20 cellular contexts compared by ENCODE assay signal in the genomic region with DNA sequence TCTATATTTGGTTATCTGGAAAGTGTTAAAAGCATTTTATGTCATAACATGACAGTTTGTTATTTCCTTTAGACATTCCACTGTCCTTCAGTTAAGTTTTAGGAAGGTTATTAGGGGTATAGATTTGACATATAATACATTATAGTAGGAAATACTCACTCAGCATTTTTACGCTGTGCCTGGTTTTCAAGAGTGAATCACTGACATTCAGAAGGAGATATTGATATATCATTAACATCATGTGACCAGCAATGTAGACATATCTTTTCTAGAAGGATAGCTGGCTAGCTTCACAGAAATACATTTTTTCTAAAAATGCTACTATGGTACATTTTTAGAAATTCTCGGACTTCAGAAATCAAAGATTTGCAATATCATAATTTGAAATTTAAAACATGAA. TPM values are rescaled to one million over a fixed set of nuclear protein-coding genes. Genes with fewer than 3 reads are reported as not detected.
DNase-seq lines count a peak whose midpoint lies in the region; ATAC-seq, FAIRE-seq and TF ChIP-seq lines count a peak whose summit lies in the region.
"Had no signal": no experiment of that assay in that cellular context is flagged by ENCODE, and none has a peak within 500 bp of the region (broad histone marks: within the 10 kb centered on the region; RNA-seq: fewer than 3 reads in every experiment).

No MANE protein-coding gene starts in this region.

- H3K4me2 ChIP-seq in K562 (ENCODE audit: insufficient read depth, low read length) (no peak overlapping the region), trophoblast cell (ENCODE audit: low read length) (no peak overlapping the region)
- H3K4me2 ChIP-seq: BLaER1 had no signal

- H2BK120ac ChIP-seq in trophoblast cell (ENCODE audit: insufficient read depth, low read length, poor library complexity) = no peak overlapping the region

- intact Hi-C loops in K562 (cut with micrococcal nuclease) = no loop called here

- H3K27ac Mint-ChIP-seq in T-helper 17 cell = peak overlapping the region; percentile 60
- H3K27ac Mint-ChIP-seq: B cell; CD8-positive, alpha-beta T cell had no signal

- H4K91ac ChIP-seq in trophoblast cell (ENCODE audit: low read depth, low read length) = no peak overlapping the region

- POLR2A ChIA-PET in K562 (lab: Yijun Ruan, JAX) = no interaction called here

- H3K9ac ChIP-seq in K562 (ENCODE audit: insufficient read depth in 1 of 2, low read depth in 2 of 2, low read length in 2 of 2) = no peak overlapping the region
- H3K9ac ChIP-seq in trophoblast cell (ENCODE audit: low read length) = no peak overlapping the region
- H3K9ac ChIP-seq: BLaER1, GM23248 had no signal

- no peak overlapping the region for H3K14ac ChIP-seq in trophoblast cell (ENCODE audit: low read length)

- H4K20me1 ChIP-seq in K562 (replicated peaks; ENCODE audit: control insufficient read depth, insufficient read depth, low read length) = no peaks in the 10 kb centered on the region
- H4K20me1 ChIP-seq: BLaER1 had no signal

- H3K36me3 ChIP-seq in K562 (ENCODE audit: control insufficient read depth, insufficient read depth, low read length) = peaks cover 75% of the 10 kb centered on the region
- peaks cover 3 to 12% of the 10 kb centered on the region in 2 experiments for H3K36me3 ChIP-seq in trophoblast cell (ENCODE audit: control insufficient read depth in 1 of 2, insufficient read depth in 2 of 2, low read length in 2 of 2)

- H3K18ac ChIP-seq in trophoblast cell (ENCODE audit: low read length) = no peak overlapping the region

- no TSS peak for BruUV-seq in K562 (replicated peaks; lab: Mats Ljungman, UMichigan)

- H2AFZ ChIP-seq in K562 (ENCODE audit: low read depth, low read length) = no peak overlapping the region
- H2AFZ ChIP-seq in trophoblast cell (ENCODE audit: insufficient read depth, low read length, poor library complexity) = no peak overlapping the region
- H2AFZ ChIP-seq: GM23248 had no signal

- no peaks in the 10 kb centered on the region for H3K79me1 ChIP-seq in trophoblast cell (ENCODE audit: low read length)

- H2BK12ac ChIP-seq in trophoblast cell (ENCODE audit: low read length) = no peak overlapping the region

- no peaks in the 10 kb centered on the region for H3K27me3 ChIP-seq in K562 (ENCODE audit: control insufficient read depth in 2 of 2, insufficient read depth in 2 of 2, low read length in 2 of 2)
- H3K27me3 ChIP-seq in trophoblast cell (ENCODE audit: insufficient read depth, low read length) = no peaks in the 10 kb centered on the region
- H3K27me3 ChIP-seq: BLaER1 had no signal

- peaks cover 8% of the 10 kb centered on the region for H3K4me1 Mint-ChIP-seq in T-helper 17 cell
- H3K4me1 Mint-ChIP-seq: B cell; CD4-positive, CD25-positive, alpha-beta regulatory T cell had no signal

- H4K8ac ChIP-seq in trophoblast cell (ENCODE audit: low read depth, low read length) = no peak overlapping the region

- H2AK5ac ChIP-seq in trophoblast cell (ENCODE audit: low read length) = no peak overlapping the region

- H3K4ac ChIP-seq in trophoblast cell (ENCODE audit: low read depth, low read length) = no peak overlapping the region

- no peak overlapping the region for H3K23ac ChIP-seq in trophoblast cell (ENCODE audit: low read length)

- DNase-seq in D721Med (ENCODE audit: insufficient read length, low spot score) (no peak), T-helper 17 cell (no peak), K562 (ENCODE audit: extremely low read depth in 1 of 4, low spot score in 3 of 4) (no peak), GF-D8 (lab: John Stamatoyannopoulos, UW) (no peak), trophoblast cell (no peak)
- DNase-seq: Caco-2; CD4-positive, CD25-positive, alpha-beta regulatory T cell; CD8-positive, alpha-beta T cell; DMS 273 treated with DMSO at 0.1 percent for 48 hours; DMS79; EL; GDM1; GM23248; H7; HCEC 1CT had no signal

- peaks cover 0 to 7% of the 10 kb centered on the region in 2 experiments; a peak in 2 of 5 replicates for H3K4me1 ChIP-seq in K562 (replicated peaks in 1 of 2; ENCODE audit: control insufficient read depth in 2 of 2, insufficient read depth in 2 of 2, low read length in 2 of 2)
- no peaks in the 10 kb centered on the region for H3K4me1 ChIP-seq in trophoblast cell (ENCODE audit: control insufficient read depth in 1 of 2, insufficient read depth in 2 of 2, low read length in 2 of 2)
- H3K4me1 ChIP-seq: BLaER1, Caco-2 had no signal

- no peak overlapping the region for H3K4me3 Mint-ChIP-seq in T-helper 17 cell
- H3K4me3 Mint-ChIP-seq: B cell; CD4-positive, CD25-positive, alpha-beta regulatory T cell; CD8-positive, alpha-beta T cell had no signal

- no peak for TF ChIP-seq EP300 in K562 (IDR thresholded peaks at IDR 0.05; ENCODE audit: low read length)

- TF ChIP-seq CTCF in D721Med (IDR thresholded peaks at IDR 0.05; ENCODE audit: insufficient read depth, missing control alignments) (no peak), K562 (IDR thresholded peaks at IDR 0.05 in 2 of 3, conservative IDR thresholded peaks at IDR 0.05 in 1 of 3; ENCODE audit: insufficient read depth in 2 of 3, low read depth in 1 of 3, low read length in 3 of 3) (no peak)

- CTCF ChIA-PET in K562 (lab: Yijun Ruan, JAX; ENCODE audit: low intra/inter-chr PET ratio) = no interaction called here

- no peak overlapping the region for H2BK5ac ChIP-seq in trophoblast cell (ENCODE audit: low read depth, low read length, poor library complexity)

- peak; percentile 63 for FAIRE-seq in D721Med (lab: Jason Lieb, UNC)
- no peak for FAIRE-seq in K562 (lab: Jason Lieb, UNC)
- FAIRE-seq: H1 had no signal

- ATAC-seq in T-helper 17 cell (no peak), K562 (no peak), HG03460 (IDR thresholded peaks at IDR 0.05; ENCODE audit: unreplicated experiment) (no peak)
- ATAC-seq: CD8-positive, alpha-beta T cell had no signal

- no peak overlapping the region for H4K12ac ChIP-seq in trophoblast cell (ENCODE audit: low read depth, low read length)

- H3K9me3 ChIP-seq in T-helper 17 cell (ENCODE audit: control insufficient read depth, low read length, poor library complexity, severe bottlenecking) (no peaks in the 10 kb centered on the region), K562 (replicated peaks; ENCODE audit: control insufficient read depth, insufficient read depth, low read depth, low read length) (no peaks in the 10 kb centered on the region), trophoblast cell (ENCODE audit: insufficient read depth, low read depth, low read length) (no peaks in the 10 kb centered on the region)
- H3K9me3 ChIP-seq: BLaER1, Caco-2 had no signal

- no peak overlapping the region for H3K4me3 ChIP-seq in K562
- no peak overlapping the region for H3K4me3 ChIP-seq in trophoblast cell (ENCODE audit: low read depth, low read length)
- H3K4me3 ChIP-seq: BLaER1, GM23248 had no signal

- in situ Hi-C loops in K562 (cut with MboI) = loop anchor here (10.0 kb wide), 1 partner anchor 674 kb away; no protein-coding TSS in a partner anchor

- no peaks in the 10 kb centered on the region for H3K79me2 ChIP-seq in K562 (ENCODE audit: control insufficient read depth, insufficient read depth, low read length)
- H3K79me2 ChIP-seq in trophoblast cell (ENCODE audit: control insufficient read depth, insufficient read depth, low read length, poor library complexity) = no peaks in the 10 kb centered on the region

- H3K27ac ChIP-seq in K562 (ENCODE audit: extremely low read depth, low read depth, low read length) (no peak overlapping the region), trophoblast cell (ENCODE audit: low read depth, low read length) (no peak overlapping the region)
- H3K27ac ChIP-seq: BLaER1, C4-2B, GM23248 had no signal

- no peaks in the 10 kb centered on the region for H3K9me1 ChIP-seq in K562 (ENCODE audit: control insufficient read depth, insufficient read depth, low read length)

- peaks cover 9% of the 10 kb centered on the region for H3K36me3 Mint-ChIP-seq in T-helper 17 cell (ENCODE audit: low read depth)

- no peak for TF ChIP-seq POLR2A in K562 (conservative IDR thresholded peaks at IDR 0.05)

- 97% methylated on average over 2 of the region's 2 CpGs for WGBS in K562 (ENCODE audit: insufficient coverage, low coverage, missing lambda C conversion rate)
- WGBS in trophoblast cell (ENCODE audit: extremely low coverage, insufficient coverage, insufficient read length) = no CpG with 5 or more reads among the region's 2 CpGs

- no peak for TF ChIP-seq RAD21 in K562 (CRISPR knock-in tag; conservative IDR thresholded peaks at IDR 0.05 in 1 of 2, IDR thresholded peaks at IDR 0.05 in 1 of 2)

- no peaks in the 10 kb centered on the region for H3K27me3 Mint-ChIP-seq in T-helper 17 cell
- H3K27me3 Mint-ChIP-seq: B cell; CD4-positive, CD25-positive, alpha-beta regulatory T cell had no signal

TF ChIP-seq in K562, 482 proteins besides CTCF, POLR2A, EP300 and RAD21 (continues in another document):
- peak; percentile 49 for TF ChIP-seq MAFG (tag; conservative IDR thresholded peaks at IDR 0.05)
- TF ChIP-seq C11orf30 (IDR thresholded peaks at IDR 0.05; ENCODE audit: low read depth) = peak; percentile 66
- peak; percentile 37 for TF ChIP-seq MAFK (IDR thresholded peaks at IDR 0.05; ENCODE audit: low read length)
- peak; percentile 43 for TF ChIP-seq MAFF (IDR thresholded peaks at IDR 0.05; ENCODE audit: low read length)

RNA-seq across cellular contexts. Expression of a gene that starts 57.6 kb away (rescaled TPM):
- total RNA-seq in T-helper 17 cell (10 to 100 TPM; 49.3 to 58.9 TPM), K562 (2014; rRNA removed) (82.5 and 115 TPM in 2 replicates), K562 (2014; rRNA removed; fragmentation: Illumina TruSeq; extraction: Trizol) (125 and 154 TPM in 2 replicates), K562 (2015; rRNA removed; fragmentation: Illumina TruSeq; extraction: Trizol) (124 and 127 TPM in 2 replicates), K562 (2021) (84.0 and 94.7 TPM in 2 replicates)
- total RNA-seq in K562 (2011; cell fraction: chromatin; rRNA removed; ENCODE audit: low replicate concordance) = 56.4 and 233 TPM in 2 replicates
- total RNA-seq in K562 (2011; cell fraction: nucleolus; rRNA removed) = 23.2 and 36.5 TPM in 2 replicates
- total RNA-seq in K562 (2011; cell fraction: nucleoplasm; rRNA removed) = 41.7 and 99.9 TPM in 2 replicates
- polyA plus RNA-seq in K562 (2011; rRNA removed) (57.6 and 74.7 TPM in 2 replicates), K562 (2014; fragmentation: Illumina TruSeq; extraction: Trizol) (77.8 and 109 TPM in 2 replicates), K562 (2014; fragmentation: Nextera tagmentation; extraction: Ambion mirVana) (10 to 100 TPM; 19.7 to 30.8 TPM), K562 (2014; rRNA removed) (65.8 and 70.4 TPM in 2 replicates)
- 10.5 and 18.5 TPM in 2 replicates for polyA plus RNA-seq in K562 (2011; cell fraction: cytosol; rRNA removed)
- 40.5 and 65.5 TPM in 2 replicates for polyA plus RNA-seq in K562 (2011; cell fraction: nucleus; rRNA removed)
- 41.0 and 42.7 TPM in 2 replicates for polyA plus RNA-seq in K562 (2012)
- polyA minus RNA-seq in K562 (2011; rRNA and poly(A)+ RNA removed) = 223 and 233 TPM in 2 replicates
- polyA minus RNA-seq in K562 (2011; cell fraction: cytosol; rRNA and poly(A)+ RNA removed) = 48.7 and 78.7 TPM in 2 replicates
- 70.0 and 122 TPM in 2 replicates for polyA minus RNA-seq in K562 (2011; cell fraction: nucleus; rRNA and poly(A)+ RNA removed)
- polyA plus RNA-seq in trophoblast cell (2013) = 30.6 and 31.9 TPM in 2 replicates
